1 cellular context compared by ENCODE assay signal in the genomic region with DNA sequence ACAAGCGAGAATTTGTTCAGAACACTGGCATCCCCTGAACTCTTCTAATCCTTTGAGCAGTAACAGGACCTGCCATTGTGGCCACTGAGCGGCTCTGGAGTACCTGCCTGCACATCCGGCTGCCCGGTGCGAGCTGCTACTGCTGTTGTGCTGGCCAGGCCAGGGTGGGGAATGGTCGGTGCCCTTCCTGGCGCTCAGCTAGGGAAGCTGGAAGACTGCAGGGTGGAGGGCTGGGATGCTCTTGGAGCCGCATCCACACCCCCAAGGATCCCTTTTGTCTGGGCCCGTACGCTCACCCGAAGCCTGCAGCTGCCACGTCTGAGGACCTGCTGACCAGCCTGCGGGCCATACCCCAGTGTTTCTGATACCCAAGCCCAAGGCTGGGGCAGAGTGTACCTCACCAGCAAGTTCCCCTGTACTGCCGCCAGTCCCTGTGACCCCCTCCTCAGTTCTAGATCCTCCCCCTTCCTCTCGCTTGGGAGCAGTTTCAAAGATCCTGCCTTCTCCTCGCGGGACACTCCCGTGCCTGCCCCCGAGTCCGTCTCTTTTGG.
TF ChIP-seq lines count a peak whose summit lies in the region.

No MANE protein-coding gene starts in this region.

TF ChIP-seq in HCT116, 20 proteins besides CTCF, POLR2A, EP300 and RAD21 (continued from another document):
- TF ChIP-seq REST (IDR thresholded peaks at IDR 0.05; ENCODE audit: low read depth) = no peak
- no peak for TF ChIP-seq ZFX (IDR thresholded peaks at IDR 0.05)
- no peak for TF ChIP-seq CEBPB (IDR thresholded peaks at IDR 0.05; ENCODE audit: low read depth)
- TF ChIP-seq, protein P1, sequence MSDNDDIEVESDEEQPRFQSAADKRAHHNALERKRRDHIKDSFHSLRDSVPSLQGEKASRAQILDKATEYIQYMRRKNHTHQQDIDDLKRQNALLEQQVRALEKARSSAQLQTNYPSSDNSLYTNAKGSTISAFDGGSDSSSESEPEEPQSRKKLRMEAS (IDR thresholded peaks at IDR 0.05) = no peak
- no peak for TF ChIP-seq SIN3A (IDR thresholded peaks at IDR 0.05; ENCODE audit: low read depth)
- no peak for TF ChIP-seq EZH2 (IDR thresholded peaks at IDR 0.05)
